14 cellular contexts compared by ENCODE assay signal in the genomic region with DNA sequence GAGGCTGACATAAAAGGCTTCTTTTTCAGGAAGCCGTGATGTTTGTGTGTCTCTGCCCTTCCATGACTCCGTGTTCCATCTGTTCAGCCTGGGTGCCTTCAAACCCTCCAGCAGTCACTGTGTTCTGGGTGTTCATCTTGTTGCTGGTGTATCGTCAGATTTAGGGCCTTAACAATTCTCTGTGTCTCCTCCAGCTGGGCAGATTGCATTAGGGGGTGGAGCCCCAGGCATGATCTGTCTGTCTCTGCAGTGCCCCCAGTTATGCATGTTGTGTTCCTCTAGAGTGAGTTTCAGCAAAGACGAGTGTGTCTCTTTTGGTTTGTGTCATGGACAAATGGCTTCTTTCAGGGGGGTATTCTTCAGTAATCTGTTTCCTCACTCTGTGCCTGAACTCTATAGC.
DNase-seq lines count a peak whose midpoint lies in the region; ATAC-seq lines count a peak whose summit lies in the region.
"Had no signal": no experiment of that assay in that cellular context is flagged by ENCODE, and none has a peak within 500 bp of the region (broad histone marks: within the 10 kb centered on the region; RNA-seq: fewer than 3 reads in every experiment).

No MANE protein-coding gene starts in this region.

- peak overlapping the region; percentile 39 to 72 (median 65) for H3K4me2 ChIP-seq in BLaER1 treated with 17β-estradiol and CSF1 and Interleukin-3, amounts not matched to agents 10 nM and 100 nM

- no peak overlapping the region for H3K4me3 ChIP-seq in BLaER1 treated with 17β-estradiol and CSF1 and Interleukin-3, amounts not matched to agents 10 nM and 100 nM
- no peak overlapping the region for H3K4me3 ChIP-seq in mesodermal cell (ENCODE audit: extremely low read depth, insufficient read depth, low read length, poor library complexity, severe bottlenecking)
- H3K4me3 ChIP-seq: vagina had no signal

- H4K20me1 ChIP-seq in BLaER1 treated with 17β-estradiol and CSF1 and Interleukin-3, amounts not matched to agents 10 nM and 100 nM = no peaks in the 10 kb centered on the region

- H3K9me3 ChIP-seq in BLaER1 treated with 17β-estradiol and CSF1 and Interleukin-3, amounts not matched to agents 10 nM and 100 nM (replicated peaks in 1 of 11) = 0 out of 22 replicates have a peak, but pooled peaks cover 0 to 5% (median 0%) of the 10 kb centered on the region in 11 experiments
- no peaks in the 10 kb centered on the region for H3K9me3 ChIP-seq in mesodermal cell (ENCODE audit: control insufficient read depth, low read length)
- H3K9me3 ChIP-seq: vagina had no signal

- no peaks in the 10 kb centered on the region for H3K36me3 ChIP-seq in BLaER1 treated with 17β-estradiol and CSF1 and Interleukin-3, amounts not matched to agents 10 nM and 100 nM
- no peaks in the 10 kb centered on the region for H3K36me3 ChIP-seq in mesodermal cell (ENCODE audit: control insufficient read depth, insufficient read depth, low read length)
- H3K36me3 ChIP-seq: vagina had no signal

- peaks cover 12 to 31% (median 14%) of the 10 kb centered on the region in 10 experiments for H3K4me1 ChIP-seq in BLaER1 treated with 17β-estradiol and CSF1 and Interleukin-3, amounts not matched to agents 10 nM and 100 nM
- peaks cover 13% of the 10 kb centered on the region for H3K4me1 ChIP-seq in mesodermal cell (ENCODE audit: control insufficient read depth, insufficient read depth, low read length, poor library complexity, severe bottlenecking)
- H3K4me1 ChIP-seq: parathyroid adenoma, vagina had no signal

- in situ Hi-C loops in SK-MEL-5 (cut with HindIII; ENCODE audit: low pct_unique_long_range_greater_than_20kb, low sequenced_read_pairs) = no loop called here

- H3K27ac ChIP-seq in BLaER1 treated with 17β-estradiol and CSF1 and Interleukin-3, amounts not matched to agents 10 nM and 100 nM = peak overlapping the region in 8 of 11 experiments; percentile 8 to 57 (median 26); a peak in 12 of 22 replicates
- peak overlapping the region; percentile 71 for H3K27ac ChIP-seq in mesodermal cell (ENCODE audit: low read depth, low read length, severe bottlenecking)
- H3K27ac ChIP-seq: parathyroid adenoma, vagina had no signal

- WGBS in mesodermal cell (ENCODE audit: insufficient coverage in 2 of 2), 2 experiments = 75 to 84% methylated on average over 3 to 4 of the region's 4 CpGs

- peak overlapping the region in 2 of 11 experiments; percentile 10 to 33; a peak in 2 of 22 replicates for H3K9ac ChIP-seq in BLaER1 treated with 17β-estradiol and CSF1 and Interleukin-3, amounts not matched to agents 10 nM and 100 nM
- H3K9ac ChIP-seq: parathyroid adenoma had no signal

- H3K27me3 ChIP-seq in BLaER1 treated with 17β-estradiol and CSF1 and Interleukin-3, amounts not matched to agents 10 nM and 100 nM = no peaks in the 10 kb centered on the region
- H3K27me3 ChIP-seq: vagina had no signal

- DNase-seq in SK-MEL-5 (ENCODE audit: low read depth, low spot score) = peak; percentile 65
- DNase-seq in ureter (ENCODE audit: low spot score) = no peak
- no peak for DNase-seq in activated naive CD4-positive, alpha-beta T cell (lab: John Stamatoyannopoulos, UW)
- no peak for DNase-seq in AG08395 (ENCODE audit: low spot score)
- DNase-seq: HFFc6; Karpas-422; stimulated activated CD4-positive, alpha-beta T cell treated with anti-CD3 and anti-CD28 coated beads, Interleukin-1b, Interleukin-23, amount 100 ng/mL, for 48 hours had no signal

- peak; percentile 38 for ATAC-seq in HG02759 (IDR thresholded peaks at IDR 0.05; ENCODE audit: unreplicated experiment)
- no peak for ATAC-seq in HG02938 (IDR thresholded peaks at IDR 0.05; ENCODE audit: unreplicated experiment)
- ATAC-seq: esophagus mucosa had no signal
